ENCODE assay signal across 11 cellular contexts in genomic region chr1:45785583-45785982, GRCh38. TPM values are rescaled to one million over a fixed set of nuclear protein-coding genes. Genes with fewer than 3 reads are reported as not detected.
DNase-seq lines count a peak whose midpoint lies in the region; ATAC-seq and TF ChIP-seq lines count a peak whose summit lies in the region.
"Had no signal": no experiment of that assay in that cellular context is flagged by ENCODE, and none has a peak within 500 bp of the region (broad histone marks: within the 10 kb centered on the region; RNA-seq: fewer than 3 reads in every experiment).

No MANE protein-coding gene starts in this region.

- H3K36me3 Mint-ChIP-seq in T-cell: no peaks in the 10 kb centered on the region
- H3K36me3 Mint-ChIP-seq in activated naive CD8-positive, alpha-beta T cell treated with anti-CD3 and anti-CD28 coated beads, Interleukin-2, amount 10 ng/mL, durations not matched to agents 7 days and 5 days: peaks cover 2% of the 10 kb centered on the region

- no peaks in the 10 kb centered on the region for H3K9me3 ChIP-seq in right atrium auricular region
- H3K9me3 ChIP-seq: right lobe of liver had no signal

- CTCF ChIA-PET in T-cell (lab: Charles Lee): no interaction called here

- POLR2A ChIA-PET in T-cell (lab: Charles Lee): interaction anchor here in 1 of 2 donors (0.7 kb wide), 1 partner anchor 39 kb away, joined by 3 read pairs; no protein-coding TSS in a partner anchor
- POLR2A ChIA-PET in activated naive CD8-positive, alpha-beta T cell treated with anti-CD3 and anti-CD28 coated beads, Interleukin-2, amount 10 ng/mL, durations not matched to agents 7 days and 5 days (lab: Charles Lee): interaction anchor here (0.7 kb wide), 1 partner anchor 43 kb away, joined by 3 read pairs; no protein-coding TSS in a partner anchor

- H3K4me1 ChIP-seq in right atrium auricular region: no peaks in the 10 kb centered on the region
- H3K4me1 ChIP-seq: right lobe of liver, SJCRH30 had no signal

- H3K4me1 Mint-ChIP-seq in T-cell: peaks cover 20 to 30% (median 30%) of the 10 kb centered on the region in 3 donors
- H3K4me1 Mint-ChIP-seq in activated naive CD8-positive, alpha-beta T cell treated with anti-CD3 and anti-CD28 coated beads, Interleukin-2, amount 10 ng/mL, durations not matched to agents 7 days and 5 days: peaks cover 14% of the 10 kb centered on the region

- H3K9me3 Mint-ChIP-seq in T-cell: no peaks in the 10 kb centered on the region
- no peaks in the 10 kb centered on the region for H3K9me3 Mint-ChIP-seq in activated naive CD8-positive, alpha-beta T cell treated with anti-CD3 and anti-CD28 coated beads, Interleukin-2, amount 10 ng/mL, durations not matched to agents 7 days and 5 days

- H3K27me3 Mint-ChIP-seq in T-cell: peaks cover 4 to 17% of the 10 kb centered on the region in 2 donors
- peaks cover 56% of the 10 kb centered on the region for H3K27me3 Mint-ChIP-seq in activated naive CD8-positive, alpha-beta T cell treated with anti-CD3 and anti-CD28 coated beads, Interleukin-2, amount 10 ng/mL, durations not matched to agents 7 days and 5 days

- no peak for TF ChIP-seq CTCF in right atrium auricular region (IDR thresholded peaks at IDR 0.05)

- H3K27me3 ChIP-seq in right atrium auricular region: no peaks in the 10 kb centered on the region
- H3K27me3 ChIP-seq: hepatocyte, right lobe of liver, SJCRH30 had no signal

- H3K4me3 ChIP-seq in right atrium auricular region: no peak overlapping the region
- H3K4me3 ChIP-seq: hepatocyte, right lobe of liver, SJCRH30 had no signal

- DNase-seq in GF-D8 (lab: John Stamatoyannopoulos, UW): peak; percentile 40
- DNase-seq in T-cell: peak in 25 of 34 experiments; percentile 1 to 41 (median 12)
- peak; percentile 38 for DNase-seq in activated naive CD8-positive, alpha-beta T cell treated with anti-CD3 and anti-CD28 coated beads, Interleukin-2, amount 10 ng/mL, durations not matched to agents 7 days and 5 days
- no peak for DNase-seq in NCI-H1694 (lab: John Stamatoyannopoulos, UW)
- no peak for DNase-seq in right atrium auricular region (ENCODE audit: low spot score)
- DNase-seq: right lobe of liver, SJCRH30 had no signal

- ATAC-seq in HG03175 (IDR thresholded peaks at IDR 0.05; ENCODE audit: unreplicated experiment): peak; percentile 62
- peak; percentile 78 to 99 (median 99) for ATAC-seq in T-cell (replicated peaks in 1 of 4)
- peak; percentile 99 for ATAC-seq in activated naive CD8-positive, alpha-beta T cell treated with anti-CD3 and anti-CD28 coated beads, Interleukin-2, amount 10 ng/mL, durations not matched to agents 7 days and 5 days (ENCODE audit: low read depth)
- no peak for ATAC-seq in HG03039 (IDR thresholded peaks at IDR 0.05; ENCODE audit: unreplicated experiment)
- no peak for ATAC-seq in GM18870 (IDR thresholded peaks at IDR 0.05; ENCODE audit: unreplicated experiment)
- ATAC-seq: right lobe of liver had no signal

- H3K4me3 Mint-ChIP-seq in T-cell: peak overlapping the region; percentile 22 to 86 (median 65)
- H3K4me3 Mint-ChIP-seq in activated naive CD8-positive, alpha-beta T cell treated with anti-CD3 and anti-CD28 coated beads, Interleukin-2, amount 10 ng/mL, durations not matched to agents 7 days and 5 days: peak overlapping the region; percentile 82

- H3K27ac ChIP-seq in right atrium auricular region: no peak overlapping the region
- H3K27ac ChIP-seq: hepatocyte, right lobe of liver, SJCRH30 had no signal

- H3K36me3 ChIP-seq in right atrium auricular region: no peaks in the 10 kb centered on the region
- H3K36me3 ChIP-seq: right lobe of liver, SJCRH30 had no signal

- no peak overlapping the region for H3K27ac Mint-ChIP-seq in T-cell
- H3K27ac Mint-ChIP-seq in activated naive CD8-positive, alpha-beta T cell treated with anti-CD3 and anti-CD28 coated beads, Interleukin-2, amount 10 ng/mL, durations not matched to agents 7 days and 5 days: peak overlapping the region; percentile 57

RNA-seq across cellular contexts. Expression of gene MAST2, which starts 17.8 kb away (rescaled TPM):
- total RNA-seq in T-cell (1 to 10 TPM; 7.4 to 9.7 (median 7.6) TPM), right atrium auricular region (10 to 100 TPM; 44.5 to 52.1 TPM)
- total RNA-seq in activated naive CD8-positive, alpha-beta T cell treated with anti-CD3 and anti-CD28 coated beads, Interleukin-2, amount 10 ng/mL, durations not matched to agents 7 days and 5 days: 10 to 100 TPM; 20.9 to 23.7 TPM

RNA-seq across cellular contexts. Expression of gene IPP, which starts 35.1 kb away (rescaled TPM):
- 10 to 100 TPM; 10.0 to 14.8 (median 13.0) TPM for total RNA-seq in T-cell
- total RNA-seq in activated naive CD8-positive, alpha-beta T cell treated with anti-CD3 and anti-CD28 coated beads, Interleukin-2, amount 10 ng/mL, durations not matched to agents 7 days and 5 days: 10 to 100 TPM; 13.4 to 14.3 TPM
- 1 to 10 TPM; 7.2 to 8.2 TPM for total RNA-seq in right atrium auricular region

Comparison
In these comparisons a context has a peak if more than half of its experiments do, and no peak if none do; other contexts are left out.
1. DNase-seq: peak in GF-D8 (single experiment), T-cell (25 of 34) and activated naive CD8-positive, alpha-beta T cell treated with anti-CD3 and anti-CD28 coated beads, Interleukin-2, amount 10 ng/mL, durations not matched to agents 7 days and 5 days (single experiment); none in NCI-H1694 (single experiment) and right atrium auricular region (single experiment).
2. ATAC-seq: peak in HG03175 (single experiment), T-cell (4 of 4) and activated naive CD8-positive, alpha-beta T cell treated with anti-CD3 and anti-CD28 coated beads, Interleukin-2, amount 10 ng/mL, durations not matched to agents 7 days and 5 days (single experiment); none in HG03039 (single experiment) and GM18870 (single experiment).